ENCODE assay signal across 10 cellular contexts in genomic region chr15:29825205-29825604, GRCh38. TPM values are rescaled to one million over a fixed set of nuclear protein-coding genes. Genes with fewer than 3 reads are reported as not detected.
DNase-seq lines count a peak whose midpoint lies in the region; ATAC-seq and TF ChIP-seq lines count a peak whose summit lies in the region.
"Had no signal": no experiment of that assay in that cellular context is flagged by ENCODE, and none has a peak within 500 bp of the region (broad histone marks: within the 10 kb centered on the region; RNA-seq: fewer than 3 reads in every experiment).

No MANE protein-coding gene starts in this region.

- H3K4me2 ChIP-seq in SU-DHL-6 (ENCODE audit: low read depth, low read length, poor library complexity, severe bottlenecking), result peak overlapping the region; percentile 51

- intact Hi-C loops in naive thymus-derived CD4-positive, alpha-beta T cell (cut with micrococcal nuclease), result no loop called here

- no peak overlapping the region for H3K4me3 Mint-ChIP-seq in activated T-cell treated with anti-CD3 and anti-CD28 coated beads, Interleukin-2, amount 50 U/mL, for 72 hours
- H3K4me3 Mint-ChIP-seq in naive thymus-derived CD4-positive, alpha-beta T cell, result peak overlapping the region in 8 of 10 donors; percentile 19 to 81 (median 54)
- H3K4me3 Mint-ChIP-seq: activated naive CD8-positive, alpha-beta T cell had no signal

- POLR2A ChIA-PET in naive thymus-derived CD4-positive, alpha-beta T cell (lab: Charles Lee), result interaction anchor here (0.8 kb wide), 1 partner anchor 75 kb away, joined by 3 read pairs; no protein-coding TSS in a partner anchor

- H3K4me3 ChIP-seq in SU-DHL-6 (ENCODE audit: insufficient read depth, low read length, poor library complexity, severe bottlenecking), result peak overlapping the region; percentile 37
- no peak overlapping the region for H3K4me3 ChIP-seq in naive thymus-derived CD4-positive, alpha-beta T cell (ENCODE audit: low read length)

- H3K79me2 ChIP-seq in SU-DHL-6 (ENCODE audit: insufficient read depth, low read length), result no peaks in the 10 kb centered on the region

- H3K27ac ChIP-seq in SU-DHL-6 (ENCODE audit: low read depth, low read length), result no peak overlapping the region
- no peak overlapping the region for H3K27ac ChIP-seq in naive thymus-derived CD4-positive, alpha-beta T cell (ENCODE audit: low read depth, low read length)

- peaks cover 56% of the 10 kb centered on the region for H3K27me3 Mint-ChIP-seq in activated T-cell treated with anti-CD3 and anti-CD28 coated beads, Interleukin-2, amount 50 U/mL, for 72 hours (ENCODE audit: low read depth)
- peaks cover 50 to 67% (median 55%) of the 10 kb centered on the region in 5 donors for H3K27me3 Mint-ChIP-seq in naive thymus-derived CD4-positive, alpha-beta T cell

- peaks cover 6% of the 10 kb centered on the region for H3K4me1 Mint-ChIP-seq in activated T-cell treated with anti-CD3 and anti-CD28 coated beads, Interleukin-2, amount 50 U/mL, for 72 hours (ENCODE audit: low read depth)
- H3K4me1 Mint-ChIP-seq in naive thymus-derived CD4-positive, alpha-beta T cell, result peaks cover 13 to 40% (median 23%) of the 10 kb centered on the region in 7 donors

- H3F3A ChIP-seq in SU-DHL-6 (ENCODE audit: insufficient read depth), result 0 out of 2 replicates have a peak, but pooled peaks cover 8% of the 10 kb centered on the region

- no peak for TF ChIP-seq CTCF in SU-DHL-6 (IDR thresholded peaks at IDR 0.05; ENCODE audit: insufficient read depth, low read length, poor library complexity, severe bottlenecking)

- H3K9me2 ChIP-seq in SU-DHL-6 (replicated peaks; ENCODE audit: insufficient read depth, low read length), result no peaks in the 10 kb centered on the region

- H2AFZ ChIP-seq in SU-DHL-6 (ENCODE audit: low read depth, low read length, severe bottlenecking), result no peak overlapping the region

- peak overlapping the region; percentile 65 for H3K27ac Mint-ChIP-seq in activated T-cell treated with anti-CD3 and anti-CD28 coated beads, Interleukin-2, amount 50 U/mL, for 72 hours
- H3K27ac Mint-ChIP-seq in naive thymus-derived CD4-positive, alpha-beta T cell, result peak overlapping the region; percentile 48 to 94 (median 74)
- H3K27ac Mint-ChIP-seq: activated naive CD8-positive, alpha-beta T cell had no signal

- H3K4me1 ChIP-seq in naive thymus-derived CD4-positive, alpha-beta T cell (ENCODE audit: control insufficient read depth in 2 of 2, insufficient read depth in 2 of 2, low read length in 2 of 2), result peaks cover 0 to 31% of the 10 kb centered on the region in 2 donors

- no peaks in the 10 kb centered on the region for H3K27me3 ChIP-seq in SU-DHL-6 (ENCODE audit: low read length)
- peaks cover 11 to 22% of the 10 kb centered on the region in 2 donors for H3K27me3 ChIP-seq in naive thymus-derived CD4-positive, alpha-beta T cell (ENCODE audit: control insufficient read depth in 2 of 2, insufficient read depth in 2 of 2, low read length in 2 of 2)

- CTCF ChIA-PET in naive thymus-derived CD4-positive, alpha-beta T cell (lab: Charles Lee), result no interaction called here

- ATAC-seq in activated T-cell treated with anti-CD3 and anti-CD28 coated beads, Interleukin-2, amount 50 U/mL, for 72 hours (replicated peaks in 1 of 2), result peak in 1 of 2 donors; percentile 28
- peak; percentile 39 for ATAC-seq in HG03060 (IDR thresholded peaks at IDR 0.05; ENCODE audit: low read depth, unreplicated experiment)
- ATAC-seq in naive thymus-derived CD4-positive, alpha-beta T cell, result peak; percentile 71

- H3K9me3 ChIP-seq in SU-DHL-6 (ENCODE audit: insufficient read depth, low read length), result no peaks in the 10 kb centered on the region
- peaks cover 0 to 11% (median 0%) of the 10 kb centered on the region in 3 experiments for H3K9me3 ChIP-seq in naive thymus-derived CD4-positive, alpha-beta T cell (ENCODE audit: control insufficient read depth in 2 of 3, low read length in 3 of 3)

- no peak overlapping the region for H3K9ac ChIP-seq in SU-DHL-6 (ENCODE audit: low read length)

- DNase-seq in activated T-cell treated with anti-CD3 and anti-CD28 coated beads, Interleukin-2, amount 50 U/mL, for 72 hours, result peak in 1 of 2 donors; percentile 16
- DNase-seq in activated T-cell treated with anti-CD3 and anti-CD28 coated beads, Interleukin-2, amount 50 U/mL, for 48 hours, result no peak
- peak in 7 of 9 donors; percentile 65 to 85 (median 81) for DNase-seq in naive thymus-derived CD4-positive, alpha-beta T cell
- DNase-seq in NCI-H2029 (lab: John Stamatoyannopoulos, UW) (no peak), A172 (ENCODE audit: low spot score) (no peak), iPS-NIHi11 (ENCODE audit: low spot score) (no peak)
- DNase-seq: posterior cingulate gyrus had no signal

- no peaks in the 10 kb centered on the region for H3K36me3 ChIP-seq in SU-DHL-6 (ENCODE audit: low read length)
- H3K36me3 ChIP-seq in naive thymus-derived CD4-positive, alpha-beta T cell (ENCODE audit: control insufficient read depth in 2 of 3, insufficient read depth in 3 of 3, low read length in 3 of 3), result no peaks in the 10 kb centered on the region

- H3K36me3 Mint-ChIP-seq in activated T-cell treated with anti-CD3 and anti-CD28 coated beads, Interleukin-2, amount 50 U/mL, for 72 hours (ENCODE audit: insufficient read depth in 2 of 2), result peaks cover 0 to 4% of the 10 kb centered on the region in 2 donors
- peaks cover 0 to 5% (median 4%) of the 10 kb centered on the region in 5 donors for H3K36me3 Mint-ChIP-seq in naive thymus-derived CD4-positive, alpha-beta T cell

- H4K20me1 ChIP-seq in SU-DHL-6 (ENCODE audit: low read depth, low read length), result no peaks in the 10 kb centered on the region; the same call in 1 of the 2 replicates

- H3K9me3 Mint-ChIP-seq in activated T-cell treated with anti-CD3 and anti-CD28 coated beads, Interleukin-2, amount 50 U/mL, for 72 hours, result no peaks in the 10 kb centered on the region
- H3K9me3 Mint-ChIP-seq in naive thymus-derived CD4-positive, alpha-beta T cell, result peaks cover 0 to 34% (median 14%) of the 10 kb centered on the region in 11 donors

RNA-seq across cellular contexts. Expression of gene TJP1, which starts 2.9 kb away (rescaled TPM):
- total RNA-seq in activated T-cell treated with anti-CD3 and anti-CD28 coated beads, Interleukin-2, amount 50 U/mL, for 72 hours, result under 1 TPM; 0.16 to 0.24 TPM
- not detected for total RNA-seq in naive thymus-derived CD4-positive, alpha-beta T cell
- not detected for polyA plus RNA-seq in naive thymus-derived CD4-positive, alpha-beta T cell
- total RNA-seq in A172 (2014; rRNA removed; shearing (Covaris generic)), result 26.1 and 41.7 TPM in 2 replicates

Comparison
In these comparisons a context has a peak if more than half of its experiments do, and no peak if none do; other contexts are left out.
1. DNase-seq: peak in naive thymus-derived CD4-positive, alpha-beta T cell (7 of 9); none in activated T-cell treated with anti-CD3 and anti-CD28 coated beads, Interleukin-2, amount 50 U/mL, for 48 hours (0 of 2), NCI-H2029 (single experiment), A172 (single experiment) and iPS-NIHi11 (single experiment).
2. H3K4me3 Mint-ChIP-seq: peak in naive thymus-derived CD4-positive, alpha-beta T cell (8 of 10); none in activated T-cell treated with anti-CD3 and anti-CD28 coated beads, Interleukin-2, amount 50 U/mL, for 72 hours (0 of 2).
3. RNA of gene TJP1, which starts 2.9 kb away (total RNA-seq): 26.1 to 41.7 TPM in A172; 0.16 to 0.24 TPM in activated T-cell treated with anti-CD3 and anti-CD28 coated beads, Interleukin-2, amount 50 U/mL, for 72 hours and not detected in naive thymus-derived CD4-positive, alpha-beta T cell; every median in the first group is over 10 times any median in the second.